ENCODE assay signal across 8 cellular contexts in genomic region chr14:89162586-89162985, GRCh38.
"Had no signal": no experiment of that assay in that cellular context is flagged by ENCODE, and none has a peak within 500 bp of the region (broad histone marks: within the 10 kb centered on the region; RNA-seq: fewer than 3 reads in every experiment).

No MANE protein-coding gene starts in this region.

- ATAC-seq: GM23338, HCT116 had no signal

- H3K9me3 ChIP-seq: HAP-1 had no signal

- H3K9me3 Mint-ChIP-seq: GM23338, HFFc6 had no signal

- H2AFZ ChIP-seq: GM23338 had no signal

- H3K27ac ChIP-seq: HL-60 had no signal

- H3K4me3 ChIP-seq: GM23338, HAP-1, K562 had no signal

- DNase-seq: HFFc6, IMR-90, KG1 had no signal

- H3K36me3 ChIP-seq: HAP-1 had no signal

- H3K27ac Mint-ChIP-seq: GM23338, HFFc6 had no signal

- H3K4me2 ChIP-seq: GM23338 had no signal

- H3K4me3 Mint-ChIP-seq: GM23338, HFFc6 had no signal
